ENCODE assay signal across 1 cellular context in genomic region chr4:27084685-27085356, GRCh38.
TF ChIP-seq lines count a peak whose summit lies in the region.

No MANE protein-coding gene starts in this region.

TF ChIP-seq in HepG2, 621 proteins besides CTCF, POLR2A, EP300 and RAD21 (continued from another document):
- TF ChIP-seq STAG1 (CRISPR knock-in tag; IDR thresholded peaks at IDR 0.05): peak; percentile 11; the same call in 1 of the 2 replicates
